Comparison of ENCODE assay signal across 8 cellular contexts in the genomic region with DNA sequence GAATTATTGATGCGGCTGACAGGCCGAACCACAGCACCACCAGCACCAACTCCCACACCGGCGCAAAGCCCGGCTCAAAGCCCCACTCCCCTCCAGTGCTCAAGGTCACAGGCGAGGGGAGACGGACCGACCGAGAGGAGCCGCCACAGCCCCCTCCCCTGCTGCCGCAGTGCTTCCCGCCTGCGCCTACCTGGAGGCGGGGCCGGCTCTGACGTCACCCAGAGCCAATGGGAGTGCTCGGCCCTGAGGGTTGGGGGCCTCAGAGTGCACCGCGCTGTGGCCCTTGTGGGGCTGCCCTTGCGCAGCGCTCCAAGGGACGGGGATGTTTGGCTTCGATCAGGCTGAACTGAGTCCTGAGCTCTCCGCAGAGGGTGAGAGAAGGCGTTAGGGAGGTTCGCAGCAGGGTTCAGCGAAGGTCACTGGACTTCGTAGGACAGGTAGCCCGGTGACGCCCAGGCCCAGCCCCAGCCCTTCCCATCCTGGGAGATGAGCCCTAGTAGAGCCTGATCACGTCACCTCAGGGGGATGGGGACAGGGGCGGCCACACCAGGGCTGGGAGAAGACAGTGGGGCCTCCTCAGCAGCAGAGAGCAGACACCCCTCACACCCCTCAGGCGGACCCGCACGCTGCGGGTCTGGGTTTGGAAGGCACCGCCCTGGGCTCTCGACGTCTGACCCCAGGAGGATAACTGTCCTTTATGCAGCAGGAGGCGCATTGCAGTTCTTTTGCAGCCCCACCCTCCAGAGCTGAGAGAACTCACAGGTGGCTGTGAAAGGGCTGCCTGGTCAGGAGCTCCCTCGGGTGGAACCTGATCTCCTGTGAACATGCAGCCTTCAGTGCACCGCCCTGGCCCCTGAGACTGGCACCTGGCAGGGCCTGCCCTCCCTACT. TPM values are rescaled to one million over a fixed set of nuclear protein-coding genes. Genes with fewer than 3 reads are reported as not detected.
DNase-seq lines count a peak whose midpoint lies in the region; ATAC-seq and TF ChIP-seq lines count a peak whose summit lies in the region.

No MANE protein-coding gene starts in this region.

- no peaks in the 10 kb centered on the region for H3K27me3 ChIP-seq in AG04450 (ENCODE audit: control insufficient read depth, insufficient read depth, low read length)

- POLR2A ChIA-PET in AG04450 (lab: Yijun Ruan, JAX): no interaction called here

- peak overlapping the region; percentile 89 for H3K4me3 Mint-ChIP-seq in neural crest cell

- H3K36me3 Mint-ChIP-seq in neural crest cell (ENCODE audit: low read depth): no peaks in the 10 kb centered on the region

- H3K9me3 ChIP-seq in AG04450 (ENCODE audit: control insufficient read depth, insufficient read depth, low read length): no peaks in the 10 kb centered on the region; the same call in 1 of the 2 replicates

- H3K27ac ChIP-seq in AG04450 (ENCODE audit: low read depth, low read length): no peak overlapping the region

- peak overlapping the region; percentile 96 for H3K27ac Mint-ChIP-seq in neural crest cell (ENCODE audit: unreplicated experiment)

- H3K4me3 ChIP-seq in AG04450 (ENCODE audit: low read depth, low read length) (peak overlapping the region; percentile 72), fibroblast of pulmonary artery (replicated peaks; ENCODE audit: low read depth, low read length) (peak overlapping the region; percentile 57)

- peaks cover 27% of the 10 kb centered on the region for H3K4me1 Mint-ChIP-seq in neural crest cell

- peaks cover 4% of the 10 kb centered on the region for H3K27me3 Mint-ChIP-seq in neural crest cell (ENCODE audit: low read depth)

- H3K9me3 Mint-ChIP-seq in neural crest cell: no peaks in the 10 kb centered on the region

- ATAC-seq in omental fat pad (ENCODE audit: low FRiP score): no peak
- ATAC-seq in HG03457 (IDR thresholded peaks at IDR 0.05; ENCODE audit: unreplicated experiment): no peak

- CTCF ChIA-PET in AG04450 (lab: Charles Lee): interaction anchor here (0.6 to 1.5 kb wide), 2 partner anchors 10 to 161 kb away, joined by 4 read pairs; no protein-coding TSS in a partner anchor

- TF ChIP-seq CTCF in AG04450 (IDR thresholded peaks at IDR 0.05; ENCODE audit: low read depth, low read length) (no peak), fibroblast of pulmonary artery (IDR thresholded peaks at IDR 0.05; ENCODE audit: low read length, missing control alignments) (no peak), neural crest cell (conservative IDR thresholded peaks at IDR 0.05) (no peak), omental fat pad (IDR thresholded peaks at IDR 0.05) (no peak)

- DNase-seq in AG04450 (ENCODE audit: low read depth, low spot score) (no peak), NCI-H1105 (lab: John Stamatoyannopoulos, UW) (peak; percentile 41), activated T-cell treated with anti-CD3 and anti-CD28 coated beads for 48 hours (ENCODE audit: low read depth) (peak; percentile 22), fibroblast of pulmonary artery (ENCODE audit: low read depth) (no peak), neural crest cell (ENCODE audit: low read depth, low spot score) (no peak), omental fat pad (ENCODE audit: low spot score) (no peak), NCI-H1694 (lab: John Stamatoyannopoulos, UW) (no peak)

RNA-seq across cellular contexts. Expression of a gene that starts 1.5 kb away (rescaled TPM):
- 24.3 and 29.0 TPM in 2 replicates for polyA plus RNA-seq in AG04450 (2011; rRNA removed)
- polyA minus RNA-seq in AG04450 (2011; rRNA and poly(A)+ RNA removed): 36.1 and 61.6 TPM in 2 replicates
- total RNA-seq in neural crest cell (52.5 and 58.9 TPM in 2 replicates), omental fat pad (10 to 100 TPM in 3 of 4 donors, 1 to 10 TPM in 1; 9.5 to 47.0 (median 21.3) TPM)

RNA-seq across cellular contexts. Expression of a gene that starts 13.8 kb away (rescaled TPM):
- polyA plus RNA-seq in AG04450 (2011; rRNA removed): 5.3 and 6.5 TPM in 2 replicates
- 4.9 TPM in 2 replicates for polyA minus RNA-seq in AG04450 (2011; rRNA and poly(A)+ RNA removed)
- total RNA-seq in neural crest cell (34.0 and 35.6 TPM in 2 replicates), omental fat pad (10 to 100 TPM; 16.0 to 37.2 (median 19.0) TPM)

Comparison
In these comparisons a context has a peak if more than half of its experiments do, and no peak if none do; other contexts are left out.
1. DNase-seq: peak in NCI-H1105 (single experiment) and activated T-cell treated with anti-CD3 and anti-CD28 coated beads for 48 hours (single experiment); none in AG04450 (single experiment), fibroblast of pulmonary artery (single experiment), neural crest cell (single experiment), omental fat pad (single experiment) and NCI-H1694 (single experiment).